In genomic region chr6:158026901-158027589, GRCh38 we compare ENCODE assay signal across 8 cellular contexts. TPM values are rescaled to one million over a fixed set of nuclear protein-coding genes. Genes with fewer than 3 reads are reported as not detected.
DNase-seq lines count a peak whose midpoint lies in the region; ATAC-seq and TF ChIP-seq lines count a peak whose summit lies in the region.

No MANE protein-coding gene starts in this region.

- peaks cover 0 to 9% (median 0%) of the 10 kb centered on the region in 3 donors for H3K36me3 Mint-ChIP-seq in CD8-positive, alpha-beta memory T cell

- peak overlapping the region; percentile 73 for H3K27ac ChIP-seq in CD8-positive, alpha-beta memory T cell (ENCODE audit: low read depth, low read length)
- H3K27ac ChIP-seq in HUES6 (ENCODE audit: low read depth, low read length) (no peak overlapping the region), dorsolateral prefrontal cortex (peak overlapping the region; percentile 54 to 100 (median 93)), osteoblast (ENCODE audit: low read depth, low read length) (peak overlapping the region; percentile 100)

- no peaks in the 10 kb centered on the region for H3K9me3 Mint-ChIP-seq in CD8-positive, alpha-beta memory T cell

- peaks cover 42 to 45% (median 44%) of the 10 kb centered on the region in 3 donors for H3K4me1 Mint-ChIP-seq in CD8-positive, alpha-beta memory T cell

- no peak for DNase-seq in CD8-positive, alpha-beta memory T cell
- peak in 2 of 10 donors; percentile 48 to 52 for DNase-seq in dorsolateral prefrontal cortex
- no peak for DNase-seq in osteoblast (ENCODE audit: insufficient read length, low spot score, missing footprints)
- DNase-seq in dedifferentiated amniotic fluid mesenchymal stem cell (ENCODE audit: extremely low spot score) = no peak
- DNase-seq in SIG-M5 treated with dmso at 0.1 percent for 504 hours (lab: John Stamatoyannopoulos, UW; ENCODE audit: unreplicated experiment) = no peak
- no peak for DNase-seq in NCI-H1930 (lab: John Stamatoyannopoulos, UW)

- peaks cover 2% of the 10 kb centered on the region for H4K20me1 ChIP-seq in osteoblast (ENCODE audit: insufficient read depth, low read length)

- no peaks in the 10 kb centered on the region for H3K27me3 ChIP-seq in CD8-positive, alpha-beta memory T cell (ENCODE audit: insufficient read depth, low read length, poor library complexity, severe bottlenecking)
- H3K27me3 ChIP-seq in HUES6 (ENCODE audit: control insufficient read depth, insufficient read depth, low read length) = no peaks in the 10 kb centered on the region
- no peaks in the 10 kb centered on the region for H3K27me3 ChIP-seq in dorsolateral prefrontal cortex
- H3K27me3 ChIP-seq in osteoblast (ENCODE audit: insufficient read depth, low read length) = no peaks in the 10 kb centered on the region

- peak overlapping the region; percentile 45 for H3K9ac ChIP-seq in HUES6 (ENCODE audit: low read length)

- peak overlapping the region; percentile 67 for H3K4me3 ChIP-seq in CD8-positive, alpha-beta memory T cell (ENCODE audit: low read length)
- H3K4me3 ChIP-seq in HUES6 (ENCODE audit: low read depth, low read length) (no peak overlapping the region), dorsolateral prefrontal cortex (peak overlapping the region in 29 of 59 donors; percentile 1 to 53 (median 19)), osteoblast (ENCODE audit: insufficient read depth, low read length) (no peak overlapping the region)

- H3K4me1 ChIP-seq in CD8-positive, alpha-beta memory T cell (ENCODE audit: insufficient read depth, low read length) = peaks cover 35% of the 10 kb centered on the region
- peaks cover 28% of the 10 kb centered on the region for H3K4me1 ChIP-seq in HUES6 (ENCODE audit: control insufficient read depth, insufficient read depth, low read length)
- peaks cover 50% of the 10 kb centered on the region for H3K4me1 ChIP-seq in osteoblast (ENCODE audit: insufficient read depth, low read length)

- TF ChIP-seq CTCF in dorsolateral prefrontal cortex (IDR thresholded peaks at IDR 0.05 in 54 of 56, conservative IDR thresholded peaks at IDR 0.05 in 2 of 56; ENCODE audit: low read depth in 1 of 56, partially characterized antibody in 56 of 56) (peak in 1 of 56 donors; percentile 23), osteoblast (IDR thresholded peaks at IDR 0.05; ENCODE audit: extremely low read depth, low read depth, low read length) (no peak)

- peaks cover 79% of the 10 kb centered on the region for H3K79me2 ChIP-seq in osteoblast (ENCODE audit: insufficient read depth, low read length)

- H3K27me3 Mint-ChIP-seq in CD8-positive, alpha-beta memory T cell = no peaks in the 10 kb centered on the region

- no peak for ATAC-seq in GM21515 (IDR thresholded peaks at IDR 0.05; ENCODE audit: unreplicated experiment)

- peak overlapping the region; percentile 79 for H3K4me2 ChIP-seq in osteoblast (ENCODE audit: insufficient read depth, low read length)

- H2AFZ ChIP-seq in osteoblast (ENCODE audit: low read length) = no peak overlapping the region

- intact Hi-C loops in dorsolateral prefrontal cortex (cut with DNase I) = loop anchor here in 1 of 2 donors (5.0 kb wide), 1 partner anchor 45 kb away; the partner anchor contains the start of gene SYNJ2

- H3K27ac Mint-ChIP-seq in CD8-positive, alpha-beta memory T cell = peak overlapping the region; percentile 96 to 99 (median 98)

- peak overlapping the region; percentile 80 to 91 (median 85) for H3K4me3 Mint-ChIP-seq in CD8-positive, alpha-beta memory T cell

- H3K36me3 ChIP-seq in CD8-positive, alpha-beta memory T cell (ENCODE audit: insufficient read depth, low read length) = no peaks in the 10 kb centered on the region
- no peaks in the 10 kb centered on the region for H3K36me3 ChIP-seq in HUES6 (ENCODE audit: control insufficient read depth, insufficient read depth, low read length)
- peaks cover 46% of the 10 kb centered on the region for H3K36me3 ChIP-seq in osteoblast (ENCODE audit: insufficient read depth, low read length)

- POLR2A ChIA-PET in CD8-positive, alpha-beta memory T cell (lab: Charles Lee) = interaction anchor here (1.0 to 1.2 kb wide), 2 partner anchors 33 to 45 kb away, joined by 3 to 5 read pairs; partner anchors contain the start of gene SYNJ2

- CTCF ChIA-PET in CD8-positive, alpha-beta memory T cell (lab: Charles Lee) = interaction anchor here (0.6 to 2.6 kb wide), 31 partner anchors 9 to 647 kb away, joined by 3 to 52 read pairs (median 6); partner anchors contain the start of gene SYNJ2

- no peaks in the 10 kb centered on the region for H3K9me3 ChIP-seq in CD8-positive, alpha-beta memory T cell (ENCODE audit: low read length)
- H3K9me3 ChIP-seq in HUES6 (ENCODE audit: control insufficient read depth, insufficient read depth, low read depth, low read length) (no peaks in the 10 kb centered on the region), osteoblast (ENCODE audit: low read depth, low read length) (no peaks in the 10 kb centered on the region)

RNA-seq across cellular contexts. Expression of gene SYNJ2, which starts 45.4 kb away (rescaled TPM):
- total RNA-seq in CD8-positive, alpha-beta memory T cell = 10 to 100 TPM; 16.7 to 17.5 TPM
- 8.7 TPM for polyA plus RNA-seq in CD8-positive, alpha-beta memory T cell
- total RNA-seq in dorsolateral prefrontal cortex (100 to 1,000 TPM in 47 of 120 experiments, 10 to 100 TPM in 73; 41.0 to 257 (median 86.5) TPM), osteoblast (91.6 and 94.8 TPM in 2 replicates)
